ENCODE assay signal across 8 cellular contexts in genomic region chr11:100682247-100682969, GRCh38. TPM values are rescaled to one million over a fixed set of nuclear protein-coding genes. Genes with fewer than 3 reads are reported as not detected.
DNase-seq lines count a peak whose midpoint lies in the region; ATAC-seq, FAIRE-seq and TF ChIP-seq lines count a peak whose summit lies in the region.

No MANE protein-coding gene starts in this region.

- in situ Hi-C loops in astrocyte of the spinal cord (cut with HindIII; ENCODE audit: low sequenced_read_pairs): no loop called here

- no peak for ATAC-seq in HG02981 (IDR thresholded peaks at IDR 0.05; ENCODE audit: unreplicated experiment)
- no peak for ATAC-seq in GM21360 (IDR thresholded peaks at IDR 0.05; ENCODE audit: unreplicated experiment)

- peak; percentile 54 for FAIRE-seq in HTR-8/SVneo (lab: Jason Lieb, UNC)

- DNase-seq in AG10803 (ENCODE audit: low read depth) (peak; percentile 41), HTR-8/SVneo (ENCODE audit: insufficient read length, low spot score) (peak; percentile 46), astrocyte of the spinal cord (ENCODE audit: low read depth, low spot score) (peak; percentile 62), lung microvascular endothelial cell (ENCODE audit: low read depth in 2 of 2) (peak; percentile 38 to 60), NCI-H1436 (lab: John Stamatoyannopoulos, UW) (no peak), NCI-H1105 (lab: John Stamatoyannopoulos, UW) (no peak)

- peak; percentile 70 for TF ChIP-seq CTCF in AG10803 (conservative IDR thresholded peaks at IDR 0.05; ENCODE audit: low read length)
- TF ChIP-seq CTCF in astrocyte of the spinal cord (IDR thresholded peaks at IDR 0.05; ENCODE audit: low read depth, low read length): peak; percentile 56

- H3K4me3 ChIP-seq in AG10803 (ENCODE audit: low read length) (no peak overlapping the region), astrocyte of the spinal cord (ENCODE audit: low read depth, low read length) (no peak overlapping the region)

RNA-seq across cellular contexts. Expression of gene ARHGAP42, which starts 4.7 kb away (rescaled TPM):
- 2.4 and 7.1 TPM in 2 replicates for total RNA-seq in lung microvascular endothelial cell

Comparison
In these comparisons a context has a peak if more than half of its experiments do, and no peak if none do; other contexts are left out.
1. DNase-seq: peak in AG10803 (single experiment), HTR-8/SVneo (single experiment), astrocyte of the spinal cord (single experiment) and lung microvascular endothelial cell (2 of 2); none in NCI-H1436 (single experiment) and NCI-H1105 (single experiment).